ENCODE assay signal across 1 cellular context in genomic region chr4:16168710-16169388, GRCh38.
TF ChIP-seq lines count a peak whose summit lies in the region.

No MANE protein-coding gene starts in this region.

TF ChIP-seq in GM23338, 12 proteins besides CTCF, POLR2A, EP300 and RAD21:
- TF ChIP-seq ZNF462 (CRISPR knock-in tag; IDR thresholded peaks at IDR 0.05) (no peak), NANOG (IDR thresholded peaks at IDR 0.05; ENCODE audit: borderline replicate concordance) (no peak), JUNB (IDR thresholded peaks at IDR 0.05; ENCODE audit: unreplicated experiment) (no peak), EZH2 (IDR thresholded peaks at IDR 0.05; ENCODE audit: low read depth, unreplicated experiment) (no peak), EZH2phosphoT487 (IDR thresholded peaks at IDR 0.05; ENCODE audit: unreplicated experiment) (no peak), POLR2AphosphoS5 (IDR thresholded peaks at IDR 0.05; ENCODE audit: low read depth) (no peak), STAT1 (IDR thresholded peaks at IDR 0.05; ENCODE audit: unreplicated experiment) (no peak), ZNF114 (CRISPR knock-in tag; IDR thresholded peaks at IDR 0.05) (no peak), ETS1 (IDR thresholded peaks at IDR 0.05) (no peak), ZNF331 (CRISPR knock-in tag; IDR thresholded peaks at IDR 0.05; ENCODE audit: low read depth) (no peak), REST (IDR thresholded peaks at IDR 0.05; ENCODE audit: unreplicated experiment) (no peak), CREB1 (CRISPR knock-in tag; IDR thresholded peaks at IDR 0.05; ENCODE audit: low read depth) (no peak)
